In the genomic region with DNA sequence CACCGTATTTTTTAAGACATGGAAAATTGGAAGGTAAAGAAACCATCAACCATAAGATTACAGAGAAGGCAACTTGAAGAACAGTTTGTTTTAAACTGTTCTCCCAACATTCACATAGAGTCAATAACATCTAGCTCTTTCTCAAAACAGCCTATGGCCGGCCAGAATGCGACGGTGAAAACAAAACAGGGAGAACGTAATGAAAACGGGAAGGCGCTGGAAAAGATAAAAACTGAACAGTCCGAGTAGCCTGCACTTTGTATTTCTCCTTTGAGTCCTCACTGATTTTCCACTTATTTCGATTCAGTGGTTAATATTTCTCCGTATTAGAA, we compare ENCODE assay signal across 8 cellular contexts. TPM values are rescaled to one million over a fixed set of nuclear protein-coding genes. Genes with fewer than 3 reads are reported as not detected.
DNase-seq lines count a peak whose midpoint lies in the region; ATAC-seq and TF ChIP-seq lines count a peak whose summit lies in the region.

No MANE protein-coding gene starts in this region.

- intact Hi-C loops in left colon (cut with DNase I, micrococcal nuclease), result no loop called here
- intact Hi-C loops in thyroid gland (cut with DNase I), result loop anchor here (10.0 kb wide), 1 partner anchor 70 kb away; the partner anchor contains the start of gene MCU

- H3K27ac ChIP-seq in thyroid gland, result peak overlapping the region in 2 of 3 donors; percentile 64 to 67

- H3K36me3 Mint-ChIP-seq in activated CD4-positive, alpha-beta T cell treated with anti-CD3 and anti-CD28 coated beads, Interleukin-2, amount 10 ng/mL, durations not matched to agents 7 days and 5 days (ENCODE audit: low read depth), result peaks cover 1% of the 10 kb centered on the region

- H3K9me3 ChIP-seq in adipocyte (ENCODE audit: control insufficient read depth, low read length), result no peaks in the 10 kb centered on the region
- no peaks in the 10 kb centered on the region for H3K9me3 ChIP-seq in thyroid gland

- H3K36me3 ChIP-seq in adipocyte (ENCODE audit: control insufficient read depth, insufficient read depth, low read length, severe bottlenecking) (no peaks in the 10 kb centered on the region), thyroid gland (no peaks in the 10 kb centered on the region)

- 1% methylated on average over 10 of the region's 10 CpGs for WGBS in thyroid gland, 2 donors

- peak overlapping the region; percentile 94 for H3K27ac Mint-ChIP-seq in activated CD4-positive, alpha-beta T cell treated with anti-CD3 and anti-CD28 coated beads, Interleukin-2, amount 10 ng/mL, durations not matched to agents 7 days and 5 days

- no peaks in the 10 kb centered on the region for H3K9me3 Mint-ChIP-seq in activated CD4-positive, alpha-beta T cell treated with anti-CD3 and anti-CD28 coated beads, Interleukin-2, amount 10 ng/mL, durations not matched to agents 7 days and 5 days

- no peak for DNase-seq in activated CD4-positive, alpha-beta T cell treated with anti-CD3 and anti-CD28 coated beads, Interleukin-2, amount 10 ng/mL, durations not matched to agents 7 days and 5 days
- DNase-seq in activated CD4-positive, alpha-beta T cell treated with anti-CD3 and anti-CD28 coated beads for 48 hours, result no peak
- DNase-seq in adipocyte (ENCODE audit: low read depth) (no peak), left colon (no peak), thyroid gland (no peak), amniotic stem cell (lab: John Stamatoyannopoulos, UW) (no peak), H4 (ENCODE audit: low spot score) (no peak)

- POLR2A ChIA-PET in activated CD4-positive, alpha-beta T cell treated with anti-CD3 and anti-CD28 coated beads, Interleukin-2, amount 10 ng/mL, durations not matched to agents 7 days and 5 days (lab: Charles Lee), result no interaction called here

- CTCF ChIA-PET in activated CD4-positive, alpha-beta T cell treated with anti-CD3 and anti-CD28 coated beads, Interleukin-2, amount 10 ng/mL, durations not matched to agents 7 days and 5 days (lab: Charles Lee), result interaction anchor here (0.9 to 1.5 kb wide), 2 partner anchors 10 to 14 kb away, joined by 3 read pairs; no protein-coding TSS in a partner anchor

- TF ChIP-seq CTCF in thyroid gland (IDR thresholded peaks at IDR 0.05), result no peak

- peaks cover 19% of the 10 kb centered on the region for H3K4me1 Mint-ChIP-seq in activated CD4-positive, alpha-beta T cell treated with anti-CD3 and anti-CD28 coated beads, Interleukin-2, amount 10 ng/mL, durations not matched to agents 7 days and 5 days

- peak overlapping the region; percentile 99 for H3K4me3 Mint-ChIP-seq in activated CD4-positive, alpha-beta T cell treated with anti-CD3 and anti-CD28 coated beads, Interleukin-2, amount 10 ng/mL, durations not matched to agents 7 days and 5 days

- ATAC-seq in left colon (peak; percentile 17), HG03045 (IDR thresholded peaks at IDR 0.05; ENCODE audit: unreplicated experiment) (no peak)

- H3K4me3 ChIP-seq in adipocyte (ENCODE audit: low read length), result peak overlapping the region; percentile 98
- peak overlapping the region; percentile 45 to 79 (median 74) for H3K4me3 ChIP-seq in thyroid gland (replicated peaks in 1 of 3)

- H3K27me3 ChIP-seq in adipocyte (replicated peaks; ENCODE audit: control insufficient read depth, insufficient read depth, low read length) (no peaks in the 10 kb centered on the region), thyroid gland (no peaks in the 10 kb centered on the region)

- peak overlapping the region; percentile 94 for H3K9ac ChIP-seq in adipocyte (ENCODE audit: low read length)

- no peaks in the 10 kb centered on the region for H3K27me3 Mint-ChIP-seq in activated CD4-positive, alpha-beta T cell treated with anti-CD3 and anti-CD28 coated beads, Interleukin-2, amount 10 ng/mL, durations not matched to agents 7 days and 5 days

- peaks cover 8% of the 10 kb centered on the region for H3K4me1 ChIP-seq in adipocyte (ENCODE audit: control insufficient read depth, insufficient read depth, low read length)
- peaks cover 7 to 15% of the 10 kb centered on the region in 2 donors for H3K4me1 ChIP-seq in thyroid gland

- TF ChIP-seq POLR2A in thyroid gland (IDR thresholded peaks at IDR 0.05), result no peak

RNA-seq across cellular contexts. Expression of gene MICU1, which starts 0.6 kb away (rescaled TPM):
- total RNA-seq in activated CD4-positive, alpha-beta T cell treated with anti-CD3 and anti-CD28 coated beads, Interleukin-2, amount 10 ng/mL, durations not matched to agents 7 days and 5 days, result 10 to 100 TPM; 27.3 to 28.7 TPM
- 10 to 100 TPM; 48.9 to 54.1 TPM for total RNA-seq in left colon
- total RNA-seq in thyroid gland, result 10 to 100 TPM; 26.5 to 33.9 (median 31.5) TPM
- 53.9 and 54.5 TPM in 2 replicates for total RNA-seq in H4 (2014; rRNA removed; shearing (Covaris generic))
